24 cellular contexts compared by ENCODE assay signal in genomic region chr10:46247181-46247475, GRCh38. TPM values are rescaled to one million over a fixed set of nuclear protein-coding genes. Genes with fewer than 3 reads are reported as not detected.
"Had no signal": no experiment of that assay in that cellular context is flagged by ENCODE, and none has a peak within 500 bp of the region (broad histone marks: within the 10 kb centered on the region; RNA-seq: fewer than 3 reads in every experiment).

No MANE protein-coding gene starts in this region.

- ATAC-seq: left colon; stimulated activated effector memory CD8-positive, alpha-beta T cell treated with anti-CD3 and anti-CD28 coated beads, Interleukin-12 subunit alpha, Interleukin-12 subunit beta, amount 100 ng/mL, for 72 hours had no signal

- H3K27me3 ChIP-seq: esophagus squamous epithelium, gastroesophageal sphincter, hepatocyte, testis, tibial nerve had no signal

- H3K4me3 ChIP-seq: esophagus squamous epithelium, gastroesophageal sphincter, hepatocyte, testis, tibial nerve had no signal

- H3K27me3 Mint-ChIP-seq: dendritic cell treated with granulocyte-macrophage colony-stimulating factor and Interleukin-4, amounts not matched to agents 40 ng/mL and 50 ng/mL, for 4 days; naive B cell; stimulated activated naive CD8-positive, alpha-beta T cell treated with anti-CD3 and anti-CD28 coated beads, Interleukin-15, Interleukin-2, amounts not matched to agents 100 ng/mL and 50 ng/mL, for 24 hours had no signal

- H3K4me1 ChIP-seq: esophagus squamous epithelium, gastroesophageal sphincter, testis, tibial nerve had no signal

- H3K36me3 Mint-ChIP-seq: stimulated activated effector memory CD8-positive, alpha-beta T cell treated with anti-CD3 and anti-CD28 coated beads, Interleukin-12 subunit alpha, Interleukin-12 subunit beta, amount 100 ng/mL, for 72 hours had no signal

- H3K9me3 ChIP-seq: testis had no signal

- H3K4me3 Mint-ChIP-seq: dendritic cell treated with granulocyte-macrophage colony-stimulating factor and Interleukin-4, amounts not matched to agents 40 ng/mL and 50 ng/mL, for 4 days; naive B cell; nephron; stimulated activated effector memory CD8-positive, alpha-beta T cell treated with anti-CD3 and anti-CD28 coated beads, Interleukin-12 subunit alpha, Interleukin-12 subunit beta, amount 100 ng/mL, for 72 hours; stimulated activated naive CD8-positive, alpha-beta T cell treated with anti-CD3 and anti-CD28 coated beads, Interleukin-15, Interleukin-2, amounts not matched to agents 100 ng/mL and 50 ng/mL, for 24 hours had no signal

- H3K36me3 ChIP-seq: esophagus squamous epithelium, gastroesophageal sphincter, tibial nerve had no signal

- H3K4me2 ChIP-seq: hepatocyte had no signal

- H3K27ac ChIP-seq: esophagus squamous epithelium, gastroesophageal sphincter, hepatocyte, testis, tibial nerve had no signal

- H2AFZ ChIP-seq: hepatocyte had no signal

- H3K79me2 ChIP-seq: hepatocyte had no signal

- DNase-seq: esophagus squamous epithelium; foreskin fibroblast; glutamatergic neuron; left colon; mesendoderm; naive B cell; small intestine; stimulated activated CD4-positive, alpha-beta T cell treated with anti-CD3 and anti-CD28 coated beads, Interleukin-2, amount 100 ng/mL, for 48 hours; stimulated activated CD8-positive, alpha-beta memory T cell treated with anti-CD3 and anti-CD28 coated beads, Interleukin-4, amount 100 ng/mL, for 48 hours had no signal

- H3K27ac Mint-ChIP-seq: dendritic cell treated with granulocyte-macrophage colony-stimulating factor and Interleukin-4, amounts not matched to agents 40 ng/mL and 50 ng/mL, for 4 days; nephron; stimulated activated naive CD8-positive, alpha-beta T cell treated with anti-CD3 and anti-CD28 coated beads, Interleukin-15, Interleukin-2, amounts not matched to agents 100 ng/mL and 50 ng/mL, for 24 hours had no signal

- H3K4me1 Mint-ChIP-seq: naive B cell; nephron; stimulated activated effector memory CD8-positive, alpha-beta T cell treated with anti-CD3 and anti-CD28 coated beads, Interleukin-12 subunit alpha, Interleukin-12 subunit beta, amount 100 ng/mL, for 72 hours had no signal

RNA-seq across cellular contexts. Expression of gene ANTXRL, which starts 39.7 kb away (rescaled TPM):
- total RNA-seq: epithelial cell of proximal tubule, esophagus squamous epithelium, gastroesophageal sphincter, hepatocyte, left colon, liver, lung microvascular endothelial cell, omental fat pad, pulmonary artery endothelial cell, subcutaneous adipose tissue, tibial nerve, ureter had no signal
- polyA plus RNA-seq: hepatocyte had no signal
